ENCODE assay signal across 5 cellular contexts in genomic region chr9:35689351-35689600, GRCh38. TPM values are rescaled to one million over a fixed set of nuclear protein-coding genes. Genes with fewer than 3 reads are reported as not detected.
DNase-seq lines count a peak whose midpoint lies in the region; ATAC-seq and TF ChIP-seq lines count a peak whose summit lies in the region.

No MANE protein-coding gene starts in this region.

- DNase-seq in WTC11 (ENCODE audit: low spot score) (no peak), fibroblast of the aortic adventitia (ENCODE audit: low read depth) (no peak), NAMALWA (ENCODE audit: low spot score) (no peak)
- no peak for DNase-seq in stimulated activated naive CD8-positive, alpha-beta T cell treated with anti-CD3 and anti-CD28 coated beads, Interleukin-15, amount 100 ng/mL, for 72 hours

- peaks cover 19% of the 10 kb centered on the region for H3K36me3 Mint-ChIP-seq in WTC11

- POLR2A ChIA-PET in WTC11 (lab: Charles Lee), result interaction anchor here (0.6 to 5.2 kb wide), 10 partner anchors 9 to 1051 kb away, joined by 3 to 38 read pairs (median 5); partner anchors contain the start of genes ARHGEF39, CCDC107 and RMRP

- peak overlapping the region; percentile 79 for H3K4me3 ChIP-seq in fibroblast of the aortic adventitia (ENCODE audit: low read depth, low read length)

- CTCF ChIA-PET in WTC11 (lab: Charles Lee), result interaction anchor here (0.6 to 6.8 kb wide), 9 partner anchors 9 to 121 kb away, joined by 3 to 49 read pairs (median 20); partner anchors contain the start of genes ARHGEF39 and TESK1

- H3K27ac Mint-ChIP-seq in WTC11, result 0 out of 2 replicates have a peak overlapping the region, but pooled peaks have one; percentile 48
- H3K27ac Mint-ChIP-seq in stimulated activated naive CD8-positive, alpha-beta T cell treated with anti-CD3 and anti-CD28 coated beads, Interleukin-15, amount 100 ng/mL, for 72 hours, result peak overlapping the region; percentile 68 to 80

- peaks cover 23% of the 10 kb centered on the region for H3K4me1 Mint-ChIP-seq in WTC11
- peaks cover 45% of the 10 kb centered on the region for H3K4me1 Mint-ChIP-seq in stimulated activated naive CD8-positive, alpha-beta T cell treated with anti-CD3 and anti-CD28 coated beads, Interleukin-15, amount 100 ng/mL, for 72 hours

- ATAC-seq in WTC11, result no peak
- peak; percentile 15 for ATAC-seq in stimulated activated naive CD8-positive, alpha-beta T cell treated with anti-CD3 and anti-CD28 coated beads, Interleukin-15, amount 100 ng/mL, for 72 hours
- ATAC-seq in HG03159 (IDR thresholded peaks at IDR 0.05; ENCODE audit: unreplicated experiment), result no peak

- no peaks in the 10 kb centered on the region for H3K27me3 Mint-ChIP-seq in WTC11 (ENCODE audit: low read depth)
- no peaks in the 10 kb centered on the region for H3K27me3 Mint-ChIP-seq in stimulated activated naive CD8-positive, alpha-beta T cell treated with anti-CD3 and anti-CD28 coated beads, Interleukin-15, amount 100 ng/mL, for 72 hours

- H3K9me3 Mint-ChIP-seq in WTC11, result no peaks in the 10 kb centered on the region
- H3K9me3 Mint-ChIP-seq in stimulated activated naive CD8-positive, alpha-beta T cell treated with anti-CD3 and anti-CD28 coated beads, Interleukin-15, amount 100 ng/mL, for 72 hours, result no peaks in the 10 kb centered on the region

- peak overlapping the region; percentile 91 for H3K4me3 Mint-ChIP-seq in WTC11
- H3K4me3 Mint-ChIP-seq in stimulated activated naive CD8-positive, alpha-beta T cell treated with anti-CD3 and anti-CD28 coated beads, Interleukin-15, amount 100 ng/mL, for 72 hours, result peak overlapping the region; percentile 71 to 74

- no peak for TF ChIP-seq CTCF in WTC11 (IDR thresholded peaks at IDR 0.05)
- TF ChIP-seq CTCF in fibroblast of the aortic adventitia (IDR thresholded peaks at IDR 0.05; ENCODE audit: insufficient read depth, low read length), result no peak

TF ChIP-seq in WTC11, 78 proteins besides CTCF, POLR2A, EP300 and RAD21:
- no peak for TF ChIP-seq ZNF317 (CRISPR knock-in tag; IDR thresholded peaks at IDR 0.05; ENCODE audit: borderline replicate concordance, low read depth)
- TF ChIP-seq, protein P1, sequence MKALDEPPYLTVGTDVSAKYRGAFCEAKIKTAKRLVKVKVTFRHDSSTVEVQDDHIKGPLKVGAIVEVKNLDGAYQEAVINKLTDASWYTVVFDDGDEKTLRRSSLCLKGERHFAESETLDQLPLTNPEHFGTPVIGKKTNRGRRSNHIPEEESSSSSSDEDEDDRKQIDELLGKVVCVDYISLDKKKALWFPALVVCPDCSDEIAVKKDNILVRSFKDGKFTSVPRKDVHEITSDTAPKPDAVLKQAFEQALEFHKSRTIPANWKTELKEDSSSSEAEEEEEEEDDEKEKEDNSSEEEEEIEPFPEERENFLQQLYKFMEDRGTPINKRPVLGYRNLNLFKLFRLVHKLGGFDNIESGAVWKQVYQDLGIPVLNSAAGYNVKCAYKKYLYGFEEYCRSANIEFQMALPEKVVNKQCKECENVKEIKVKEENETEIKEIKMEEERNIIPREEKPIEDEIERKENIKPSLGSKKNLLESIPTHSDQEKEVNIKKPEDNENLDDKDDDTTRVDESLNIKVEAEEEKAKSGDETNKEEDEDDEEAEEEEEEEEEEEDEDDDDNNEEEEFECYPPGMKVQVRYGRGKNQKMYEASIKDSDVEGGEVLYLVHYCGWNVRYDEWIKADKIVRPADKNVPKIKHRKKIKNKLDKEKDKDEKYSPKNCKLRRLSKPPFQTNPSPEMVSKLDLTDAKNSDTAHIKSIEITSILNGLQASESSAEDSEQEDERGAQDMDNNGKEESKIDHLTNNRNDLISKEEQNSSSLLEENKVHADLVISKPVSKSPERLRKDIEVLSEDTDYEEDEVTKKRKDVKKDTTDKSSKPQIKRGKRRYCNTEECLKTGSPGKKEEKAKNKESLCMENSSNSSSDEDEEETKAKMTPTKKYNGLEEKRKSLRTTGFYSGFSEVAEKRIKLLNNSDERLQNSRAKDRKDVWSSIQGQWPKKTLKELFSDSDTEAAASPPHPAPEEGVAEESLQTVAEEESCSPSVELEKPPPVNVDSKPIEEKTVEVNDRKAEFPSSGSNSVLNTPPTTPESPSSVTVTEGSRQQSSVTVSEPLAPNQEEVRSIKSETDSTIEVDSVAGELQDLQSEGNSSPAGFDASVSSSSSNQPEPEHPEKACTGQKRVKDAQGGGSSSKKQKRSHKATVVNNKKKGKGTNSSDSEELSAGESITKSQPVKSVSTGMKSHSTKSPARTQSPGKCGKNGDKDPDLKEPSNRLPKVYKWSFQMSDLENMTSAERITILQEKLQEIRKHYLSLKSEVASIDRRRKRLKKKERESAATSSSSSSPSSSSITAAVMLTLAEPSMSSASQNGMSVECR (CRISPR knock-in tag; IDR thresholded peaks at IDR 0.05; ENCODE audit: borderline replicate concordance), result no peak
- no peak for TF ChIP-seq ZNF281 (CRISPR knock-in tag; IDR thresholded peaks at IDR 0.05)
- TF ChIP-seq PRRX2 (CRISPR knock-in tag; IDR thresholded peaks at IDR 0.05), result no peak
- no peak for TF ChIP-seq CREM (CRISPR knock-in tag; IDR thresholded peaks at IDR 0.05)
- no peak for TF ChIP-seq GRHL2 (CRISPR knock-in tag; IDR thresholded peaks at IDR 0.05; ENCODE audit: insufficient replicate concordance, severe bottlenecking)
- TF ChIP-seq, protein P2, sequence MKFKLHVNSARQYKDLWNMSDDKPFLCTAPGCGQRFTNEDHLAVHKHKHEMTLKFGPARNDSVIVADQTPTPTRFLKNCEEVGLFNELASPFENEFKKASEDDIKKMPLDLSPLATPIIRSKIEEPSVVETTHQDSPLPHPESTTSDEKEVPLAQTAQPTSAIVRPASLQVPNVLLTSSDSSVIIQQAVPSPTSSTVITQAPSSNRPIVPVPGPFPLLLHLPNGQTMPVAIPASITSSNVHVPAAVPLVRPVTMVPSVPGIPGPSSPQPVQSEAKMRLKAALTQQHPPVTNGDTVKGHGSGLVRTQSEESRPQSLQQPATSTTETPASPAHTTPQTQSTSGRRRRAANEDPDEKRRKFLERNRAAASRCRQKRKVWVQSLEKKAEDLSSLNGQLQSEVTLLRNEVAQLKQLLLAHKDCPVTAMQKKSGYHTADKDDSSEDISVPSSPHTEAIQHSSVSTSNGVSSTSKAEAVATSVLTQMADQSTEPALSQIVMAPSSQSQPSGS (CRISPR knock-in tag; IDR thresholded peaks at IDR 0.05; ENCODE audit: borderline replicate concordance, low read depth), result no peak
- TF ChIP-seq FOXJ3 (CRISPR knock-in tag; IDR thresholded peaks at IDR 0.05; ENCODE audit: borderline replicate concordance), result no peak
- TF ChIP-seq GABPB1 (CRISPR knock-in tag; IDR thresholded peaks at IDR 0.05), result no peak
- TF ChIP-seq, protein P3, sequence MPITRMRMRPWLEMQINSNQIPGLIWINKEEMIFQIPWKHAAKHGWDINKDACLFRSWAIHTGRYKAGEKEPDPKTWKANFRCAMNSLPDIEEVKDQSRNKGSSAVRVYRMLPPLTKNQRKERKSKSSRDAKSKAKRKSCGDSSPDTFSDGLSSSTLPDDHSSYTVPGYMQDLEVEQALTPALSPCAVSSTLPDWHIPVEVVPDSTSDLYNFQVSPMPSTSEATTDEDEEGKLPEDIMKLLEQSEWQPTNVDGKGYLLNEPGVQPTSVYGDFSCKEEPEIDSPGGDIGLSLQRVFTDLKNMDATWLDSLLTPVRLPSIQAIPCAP (CRISPR knock-in tag; IDR thresholded peaks at IDR 0.05), result no peak

RNA-seq across cellular contexts. Expression of gene TPM2, which starts 0.4 kb away (rescaled TPM):
- total RNA-seq in WTC11 (2021) (138 to 146 TPM (median 139 TPM) in 3 replicates), fibroblast of the aortic adventitia (ENCODE audit: low replicate concordance) (484 and 2,099 TPM in 2 replicates)

RNA-seq across cellular contexts. Expression of gene CA9, which starts 15.5 kb away (rescaled TPM):
- total RNA-seq in WTC11 (2021) (1.0 to 2.1 TPM (median 1.4 TPM) in 3 replicates), fibroblast of the aortic adventitia (ENCODE audit: low replicate concordance) (0.45 and 1.5 TPM in 2 replicates)

RNA-seq across cellular contexts. Expression of gene ARHGEF39, which starts 24.3 kb away (rescaled TPM):
- total RNA-seq in WTC11 (2021) (23.8 to 26.6 TPM (median 26.5 TPM) in 3 replicates), fibroblast of the aortic adventitia (ENCODE audit: low replicate concordance) (3.9 TPM in 1 of 2 replicates, not detected in the other)

RNA-seq across cellular contexts. Expression of gene CCDC107, which starts 31.2 kb away (rescaled TPM):
- total RNA-seq in WTC11 (2021) (10.8 to 14.7 TPM (median 14.1 TPM) in 3 replicates), fibroblast of the aortic adventitia (ENCODE audit: low replicate concordance) (6.1 and 10.9 TPM in 2 replicates)

RNA-seq across cellular contexts. Expression of gene RMRP, which starts 31.5 kb away (rescaled TPM):
- total RNA-seq in WTC11 (2021) (23,577 to 25,958 TPM (median 25,042 TPM) in 3 replicates), fibroblast of the aortic adventitia (ENCODE audit: low replicate concordance) (966 and 30,763 TPM in 2 replicates)
